1 cellular context compared by ENCODE assay signal in genomic region chr3:187000711-187001151, GRCh38.
TF ChIP-seq lines count a peak whose summit lies in the region.

No MANE protein-coding gene starts in this region.

TF ChIP-seq in GM12878, 131 proteins besides CTCF, POLR2A, EP300 and RAD21 (continued from another document and continues in another):
- TF ChIP-seq RFX5 (IDR thresholded peaks at IDR 0.05; ENCODE audit: low read depth, low read length) (no peak), NKRF (conservative IDR thresholded peaks at IDR 0.05) (no peak), IRF5 (IDR thresholded peaks at IDR 0.05; ENCODE audit: borderline replicate concordance) (no peak), ZZZ3 (IDR thresholded peaks at IDR 0.05; ENCODE audit: control insufficient read depth, insufficient read length, low read depth) (no peak), USF2 (IDR thresholded peaks at IDR 0.05; ENCODE audit: borderline replicate concordance, low read depth, low read length) (no peak; the same call in 1 of the 2 replicates), NR2F1 (conservative IDR thresholded peaks at IDR 0.05) (peak; percentile 73), CUX1 (IDR thresholded peaks at IDR 0.05; ENCODE audit: insufficient replicate concordance, low read depth, low read length) (peak; percentile 94), DPF2 (IDR thresholded peaks at IDR 0.05) (peak; percentile 98), NFYA (IDR thresholded peaks at IDR 0.05; ENCODE audit: borderline replicate concordance, low read depth, low read length) (no peak), GATAD2B (conservative IDR thresholded peaks at IDR 0.05; ENCODE audit: low read depth) (peak; percentile 98), ATF2 (IDR thresholded peaks at IDR 0.05; ENCODE audit: low read length) (peak; percentile 99), NBN (IDR thresholded peaks at IDR 0.05) (peak; percentile 93), ZNF217 (IDR thresholded peaks at IDR 0.05) (0 out of 2 replicates have a peak, but pooled peaks have one; percentile 67), SKIL (IDR thresholded peaks at IDR 0.05; ENCODE audit: low read depth, poor library complexity, severe bottlenecking) (peak; percentile 94), MEF2A (IDR thresholded peaks at IDR 0.05; ENCODE audit: insufficient read depth, low read depth, low read length) (peak; percentile 99), MYC (IDR thresholded peaks at IDR 0.05; ENCODE audit: insufficient read depth, insufficient read length, insufficient replicate concordance, low read length, severe bottlenecking) (no peak), STAT3 (IDR thresholded peaks at IDR 0.05; ENCODE audit: low read depth, low read length) (peak; percentile 96), WRNIP1 (IDR thresholded peaks at IDR 0.05; ENCODE audit: borderline replicate concordance, low read depth, low read length) (no peak), TCF7 (IDR thresholded peaks at IDR 0.05; ENCODE audit: borderline replicate concordance) (peak; percentile 62), MEF2B (IDR thresholded peaks at IDR 0.05; ENCODE audit: partially characterized antibody, poor library complexity, severe bottlenecking) (peak; percentile 96), LARP7 (IDR thresholded peaks at IDR 0.05) (peak; percentile 42; the same call in 1 of the 2 replicates), RBBP5 (conservative IDR thresholded peaks at IDR 0.05) (no peak), MTA2 (IDR thresholded peaks at IDR 0.05; ENCODE audit: low read depth) (peak; percentile 99), IKZF2 (IDR thresholded peaks at IDR 0.05) (peak; percentile 97 to 98), HDGF (IDR thresholded peaks at IDR 0.05) (no peak), TBL1XR1 (IDR thresholded peaks at IDR 0.05; ENCODE audit: low read depth, low read length) (peak; percentile 94), NR2C1 (IDR thresholded peaks at IDR 0.05) (no peak), ZNF592 (IDR thresholded peaks at IDR 0.05) (peak; percentile 70; the same call in 1 of the 2 replicates), SMAD1 (IDR thresholded peaks at IDR 0.05; ENCODE audit: low read depth, partially characterized antibody) (peak; percentile 68), IRF4 (IDR thresholded peaks at IDR 0.05; ENCODE audit: low read depth, low read length) (peak; percentile 91), EGR1 (IDR thresholded peaks at IDR 0.05; ENCODE audit: borderline replicate concordance in 1 of 2, low read depth in 2 of 2, low read length in 2 of 2) (no peak), E4F1 (IDR thresholded peaks at IDR 0.05; ENCODE audit: borderline replicate concordance, partially characterized antibody) (no peak), NR2C2 (IDR thresholded peaks at IDR 0.05; ENCODE audit: borderline replicate concordance, control insufficient read depth, insufficient read length, low read depth) (no peak), PAX8 (IDR thresholded peaks at IDR 0.05) (no peak), YY1 (IDR thresholded peaks at IDR 0.05; ENCODE audit: low read depth, low read length) (peak; percentile 86), POLR2AphosphoS2 (IDR thresholded peaks at IDR 0.05; ENCODE audit: low read depth, low read length) (no peak), POLR2AphosphoS5 (IDR thresholded peaks at IDR 0.05; ENCODE audit: low read length) (peak; percentile 50; the same call in 1 of the 2 replicates), SIX5 (IDR thresholded peaks at IDR 0.05; ENCODE audit: low read depth, low read length, severe bottlenecking) (no peak), ATF3 (IDR thresholded peaks at IDR 0.05; ENCODE audit: borderline replicate concordance, extremely low read depth, low read depth, low read length) (no peak), ZBED1 (IDR thresholded peaks at IDR 0.05; ENCODE audit: borderline replicate concordance) (peak; percentile 98; the same call in 1 of the 2 replicates), MTA3 (IDR thresholded peaks at IDR 0.05; ENCODE audit: borderline replicate concordance, low read length) (peak; percentile 98), RAD51 (IDR thresholded peaks at IDR 0.05) (peak; percentile 83)
